Comparison of ENCODE assay signal across 9 cellular contexts in genomic region chr12:109358154-109358869, GRCh38. TPM values are rescaled to one million over a fixed set of nuclear protein-coding genes. Genes with fewer than 3 reads are reported as not detected.
DNase-seq lines count a peak whose midpoint lies in the region; ATAC-seq, FAIRE-seq and TF ChIP-seq lines count a peak whose summit lies in the region.
"Had no signal": no experiment of that assay in that cellular context is flagged by ENCODE, and none has a peak within 500 bp of the region (broad histone marks: within the 10 kb centered on the region; RNA-seq: fewer than 3 reads in every experiment).

No MANE protein-coding gene starts in this region.

- POLR2A ChIA-PET in endothelial cell of umbilical vein (lab: Charles Lee), result interaction anchor here (0.6 kb wide), 1 partner anchor 38 kb away, joined by 6 read pairs; no protein-coding TSS in a partner anchor

- H3K4me1 ChIP-seq in CD4-positive, CD25-positive, alpha-beta regulatory T cell (ENCODE audit: control insufficient read depth, insufficient read depth, low read length, poor library complexity, severe bottlenecking), result peaks cover 3% of the 10 kb centered on the region
- H3K4me1 ChIP-seq in Loucy (ENCODE audit: insufficient read depth, low read length, poor library complexity, severe bottlenecking), result peaks cover 37% of the 10 kb centered on the region
- H3K4me1 ChIP-seq in endothelial cell of umbilical vein (ENCODE audit: control insufficient read depth, extremely low read depth, insufficient read depth, low read length), result no peaks in the 10 kb centered on the region

- TF ChIP-seq CTCF in Loucy (conservative IDR thresholded peaks at IDR 0.05; ENCODE audit: low read length) (no peak), endothelial cell of umbilical vein (IDR thresholded peaks at IDR 0.05; ENCODE audit: extremely low read depth in 1 of 2, insufficient read depth in 1 of 2, low read depth in 1 of 2, low read length in 2 of 2) (no peak), chondrocyte (IDR thresholded peaks at IDR 0.05) (no peak)

- H2AFZ ChIP-seq in Loucy (ENCODE audit: low read length) (peak overlapping the region; percentile 39), endothelial cell of umbilical vein (ENCODE audit: low read depth, low read length) (peak overlapping the region; percentile 13)

- DNase-seq in CD4-positive, CD25-positive, alpha-beta regulatory T cell, result peak in 2 of 3 donors; percentile 5 to 44
- DNase-seq in endothelial cell of umbilical vein (ENCODE audit: low read depth, low spot score) (peak; percentile 47), NCI-H2227 treated with DMSO at 0.1 percent for 48 hours (lab: John Stamatoyannopoulos, UW) (no peak), chondrocyte (ENCODE audit: low spot score) (no peak)
- DNase-seq: effector CD4-positive, alpha-beta T cell had no signal

- no peak for ATAC-seq in CD4-positive, CD25-positive, alpha-beta regulatory T cell (ENCODE audit: low read depth in 2 of 2)
- ATAC-seq in GM19455 (IDR thresholded peaks at IDR 0.05; ENCODE audit: unreplicated experiment), result peak; percentile 92
- no peak for ATAC-seq in HG02759 (IDR thresholded peaks at IDR 0.05; ENCODE audit: unreplicated experiment)
- ATAC-seq in HG03469 (IDR thresholded peaks at IDR 0.05; ENCODE audit: unreplicated experiment), result no peak

- H3K27ac ChIP-seq in CD4-positive, CD25-positive, alpha-beta regulatory T cell (ENCODE audit: insufficient read depth, low read length, poor library complexity, severe bottlenecking), result no peak overlapping the region
- H3K27ac ChIP-seq in endothelial cell of umbilical vein (ENCODE audit: insufficient read depth, low read depth, low read length), result peak overlapping the region; percentile 12

- FAIRE-seq in endothelial cell of umbilical vein (lab: Jason Lieb, UNC), result peak; percentile 21

- H3K9ac ChIP-seq in Loucy (ENCODE audit: low read depth, low read length, poor library complexity, severe bottlenecking), result peak overlapping the region; percentile 56
- peak overlapping the region; percentile 51 for H3K9ac ChIP-seq in endothelial cell of umbilical vein (replicated peaks; ENCODE audit: extremely low read depth, insufficient read depth, low read length)

- no peaks in the 10 kb centered on the region for H3F3A ChIP-seq in Loucy (ENCODE audit: low read depth)

- H3K27me3 Mint-ChIP-seq in CD4-positive, CD25-positive, alpha-beta regulatory T cell, result no peaks in the 10 kb centered on the region
- H3K27me3 Mint-ChIP-seq in chondrocyte (ENCODE audit: low read depth), result peaks cover 64% of the 10 kb centered on the region

- no peaks in the 10 kb centered on the region for H3K9me3 ChIP-seq in CD4-positive, CD25-positive, alpha-beta regulatory T cell (ENCODE audit: control insufficient read depth in 2 of 2, low read length in 2 of 2)
- H3K9me3 ChIP-seq in Loucy (ENCODE audit: insufficient read depth, low read depth, low read length) (no peaks in the 10 kb centered on the region), endothelial cell of umbilical vein (replicated peaks; ENCODE audit: control insufficient read depth, insufficient read depth, low read length) (no peaks in the 10 kb centered on the region)

- intact Hi-C loops in endothelial cell of umbilical vein (cut with micrococcal nuclease), result no loop called here

- no peaks in the 10 kb centered on the region for H3K9me1 ChIP-seq in endothelial cell of umbilical vein (replicated peaks; ENCODE audit: control insufficient read depth, extremely low read depth, insufficient read depth, low read length)

- no peak overlapping the region for H3K27ac Mint-ChIP-seq in CD4-positive, CD25-positive, alpha-beta regulatory T cell
- no peak overlapping the region for H3K27ac Mint-ChIP-seq in chondrocyte (ENCODE audit: unreplicated experiment)

- H3K36me3 Mint-ChIP-seq in CD4-positive, CD25-positive, alpha-beta regulatory T cell, result no peaks in the 10 kb centered on the region
- no peaks in the 10 kb centered on the region for H3K36me3 Mint-ChIP-seq in chondrocyte (ENCODE audit: low read depth)

- no peaks in the 10 kb centered on the region for H3K9me2 ChIP-seq in Loucy (replicated peaks; ENCODE audit: low read depth, low read length)

- no peaks in the 10 kb centered on the region for H3K36me3 ChIP-seq in CD4-positive, CD25-positive, alpha-beta regulatory T cell (ENCODE audit: control insufficient read depth, insufficient read depth, low read length)
- H3K36me3 ChIP-seq in Loucy (ENCODE audit: insufficient read depth, low read length), result no peaks in the 10 kb centered on the region
- no peaks in the 10 kb centered on the region for H3K36me3 ChIP-seq in endothelial cell of umbilical vein (ENCODE audit: control insufficient read depth in 2 of 2, extremely low read depth in 1 of 2, insufficient read depth in 2 of 2, low read length in 2 of 2)

- H3K4me1 Mint-ChIP-seq in CD4-positive, CD25-positive, alpha-beta regulatory T cell, result peaks cover 0 to 8% (median 6%) of the 10 kb centered on the region in 4 donors
- H3K4me1 Mint-ChIP-seq in chondrocyte (ENCODE audit: low read depth), result no peaks in the 10 kb centered on the region

- BruUV-seq in endothelial cell of umbilical vein (replicated peaks; lab: Mats Ljungman, UMichigan), result no TSS peak

- dilution Hi-C loops in endothelial cell of umbilical vein (cut with MboI; ENCODE audit: extremely low pct_ligation_motif_present, low sequenced_read_pairs), result no loop called here

- H3K4me2 ChIP-seq in Loucy (ENCODE audit: low read depth, low read length, poor library complexity, severe bottlenecking) (peak overlapping the region; percentile 57), endothelial cell of umbilical vein (ENCODE audit: insufficient read depth, low read length) (peak overlapping the region; percentile 82)

- no peak for TF ChIP-seq POLR2A in endothelial cell of umbilical vein (IDR thresholded peaks at IDR 0.05; ENCODE audit: low read depth, low read length)

- H3K4me3 ChIP-seq in CD4-positive, CD25-positive, alpha-beta regulatory T cell (ENCODE audit: low read depth, low read length), result peak overlapping the region; percentile 84
- peak overlapping the region; percentile 53 for H3K4me3 ChIP-seq in Loucy (ENCODE audit: low read length, poor library complexity, severe bottlenecking)
- H3K4me3 ChIP-seq in endothelial cell of umbilical vein (replicated peaks in 1 of 3; ENCODE audit: insufficient read depth in 1 of 3, low read depth in 1 of 3, low read length in 3 of 3), result peak overlapping the region in 1 of 3 experiments; percentile 56

- CTCF ChIA-PET in endothelial cell of umbilical vein (lab: Charles Lee), result no interaction called here

- H3K79me2 ChIP-seq in Loucy (ENCODE audit: insufficient read depth, low read length) (no peaks in the 10 kb centered on the region), endothelial cell of umbilical vein (ENCODE audit: control insufficient read depth, insufficient read depth, low read length) (no peaks in the 10 kb centered on the region)

- H3K27me3 ChIP-seq in CD4-positive, CD25-positive, alpha-beta regulatory T cell (ENCODE audit: control insufficient read depth, insufficient read depth, low read length), result peaks cover 4% of the 10 kb centered on the region
- H3K27me3 ChIP-seq in Loucy (ENCODE audit: insufficient read depth, low read length, poor library complexity, severe bottlenecking) (no peaks in the 10 kb centered on the region), endothelial cell of umbilical vein (ENCODE audit: control insufficient read depth in 2 of 2, insufficient read depth in 2 of 2, low read length in 2 of 2) (peaks cover 0 to 6% of the 10 kb centered on the region in 2 experiments)

- peak overlapping the region in 3 of 4 donors; percentile 57 to 83 (median 70) for H3K4me3 Mint-ChIP-seq in CD4-positive, CD25-positive, alpha-beta regulatory T cell
- H3K4me3 Mint-ChIP-seq in chondrocyte (ENCODE audit: unreplicated experiment), result no peak overlapping the region

- H3K9me3 Mint-ChIP-seq in CD4-positive, CD25-positive, alpha-beta regulatory T cell, result no peaks in the 10 kb centered on the region
- no peaks in the 10 kb centered on the region for H3K9me3 Mint-ChIP-seq in chondrocyte (ENCODE audit: low read depth)

- H4K20me1 ChIP-seq in Loucy (ENCODE audit: insufficient read depth, low read length, poor library complexity, severe bottlenecking), result no peaks in the 10 kb centered on the region
- H4K20me1 ChIP-seq in endothelial cell of umbilical vein (replicated peaks; ENCODE audit: control insufficient read depth, extremely low read depth, insufficient read depth, low read length), result no peaks in the 10 kb centered on the region

TF ChIP-seq in endothelial cell of umbilical vein, 7 proteins besides CTCF, POLR2A, EP300 and RAD21:
- TF ChIP-seq GATA2 (IDR thresholded peaks at IDR 0.05; ENCODE audit: insufficient read depth, insufficient read length, low read depth, low read length) (no peak), FOS (IDR thresholded peaks at IDR 0.05; ENCODE audit: borderline replicate concordance, insufficient read depth, low read length) (peak; percentile 19)

RNA-seq across cellular contexts. Expression of gene MYO1H, which starts 10.6 kb away (rescaled TPM):
- total RNA-seq in CD4-positive, CD25-positive, alpha-beta regulatory T cell, result not detected
- under 1 TPM in 1 of 4 donors, not detected in 3; 0.14 TPM for polyA plus RNA-seq in CD4-positive, CD25-positive, alpha-beta regulatory T cell
- total RNA-seq in endothelial cell of umbilical vein (not detected in 2 replicates), chondrocyte (not detected in 3 replicates)
- not detected in 2 replicates for polyA plus RNA-seq in endothelial cell of umbilical vein
- not detected in 2 replicates for polyA plus RNA-seq in endothelial cell of umbilical vein (2011; cell fraction: cytosol; rRNA removed)
- polyA plus RNA-seq in endothelial cell of umbilical vein (2011; cell fraction: nucleus; rRNA removed), result not detected in 2 replicates
- polyA plus RNA-seq in endothelial cell of umbilical vein (2012), result 0.18 TPM in 1 of 2 replicates, not detected in the other
- not detected in 2 replicates for polyA minus RNA-seq in endothelial cell of umbilical vein
- not detected for polyA minus RNA-seq in endothelial cell of umbilical vein (2011; cell fraction: cytosol; rRNA and poly(A)+ RNA removed)
- polyA minus RNA-seq in endothelial cell of umbilical vein (2011; cell fraction: nucleus; rRNA and poly(A)+ RNA removed), result not detected in 2 replicates

RNA-seq across cellular contexts. Expression of gene FOXN4, which starts 49.2 kb away (rescaled TPM):
- total RNA-seq in CD4-positive, CD25-positive, alpha-beta regulatory T cell, result not detected
- polyA plus RNA-seq in CD4-positive, CD25-positive, alpha-beta regulatory T cell, result under 1 TPM in 1 of 4 donors, not detected in 3; 0.11 TPM
- total RNA-seq in endothelial cell of umbilical vein, result not detected in 2 replicates
- not detected in 2 replicates for polyA plus RNA-seq in endothelial cell of umbilical vein
- polyA plus RNA-seq in endothelial cell of umbilical vein (2011; cell fraction: cytosol; rRNA removed), result not detected in 2 replicates
- not detected in 2 replicates for polyA plus RNA-seq in endothelial cell of umbilical vein (2011; cell fraction: nucleus; rRNA removed)
- not detected in 2 replicates for polyA plus RNA-seq in endothelial cell of umbilical vein (2012)
- polyA minus RNA-seq in endothelial cell of umbilical vein, result not detected in 2 replicates
- polyA minus RNA-seq in endothelial cell of umbilical vein (2011; cell fraction: cytosol; rRNA and poly(A)+ RNA removed), result not detected
- polyA minus RNA-seq in endothelial cell of umbilical vein (2011; cell fraction: nucleus; rRNA and poly(A)+ RNA removed), result not detected in 2 replicates
- not detected in 3 replicates for total RNA-seq in chondrocyte

Comparison
In these comparisons a context has a peak if more than half of its experiments do, and no peak if none do; other contexts are left out.
1. DNase-seq: peak in CD4-positive, CD25-positive, alpha-beta regulatory T cell (2 of 3) and endothelial cell of umbilical vein (single experiment); none in NCI-H2227 treated with DMSO at 0.1 percent for 48 hours (single experiment) and chondrocyte (single experiment).